31 cellular contexts compared by ENCODE assay signal in genomic region chr2:137696916-137697315, GRCh38.
"Had no signal": no experiment of that assay in that cellular context is flagged by ENCODE, and none has a peak within 500 bp of the region (broad histone marks: within the 10 kb centered on the region; RNA-seq: fewer than 3 reads in every experiment).

No MANE protein-coding gene starts in this region.

- H3K9me3 Mint-ChIP-seq: activated B cell treated with CpG ODN at 0.5 μM for 24 hours; activated CD8-positive, alpha-beta T cell treated with anti-CD3 and anti-CD28 coated beads for 36 hours; activated T-helper 17 cell treated with anti-CD3 and anti-CD28 coated beads, Interleukin-2, amount 50 U/mL, for 72 hours; T-helper 2 cell treated with Interferon-gamma antibody and Interleukin-4, amounts not matched to agents 5 μg/mL and 100 μg/mL, for 36 hours had no signal

- H3K27ac Mint-ChIP-seq: activated B cell treated with CpG ODN at 0.5 μM for 24 hours; activated CD8-positive, alpha-beta T cell treated with anti-CD3 and anti-CD28 coated beads for 36 hours; activated naive CD8-positive, alpha-beta T cell; activated T-helper 17 cell treated with anti-CD3 and anti-CD28 coated beads, Interleukin-2, amount 50 U/mL, for 72 hours; effector memory CD8-positive, alpha-beta T cell; T-helper 17 cell; T-helper 2 cell treated with Interferon-gamma antibody and Interleukin-4, amounts not matched to agents 5 μg/mL and 100 μg/mL, for 36 hours had no signal

- H3K36me3 ChIP-seq: brain microvascular endothelial cell, esophagus muscularis mucosa, gastroesophageal sphincter, WERI-Rb-1 had no signal

- H3K4me1 Mint-ChIP-seq: activated B cell treated with CpG ODN at 0.5 μM for 24 hours; activated T-helper 17 cell treated with anti-CD3 and anti-CD28 coated beads, Interleukin-2, amount 50 U/mL, for 72 hours; T-helper 17 cell had no signal

- H3K27ac ChIP-seq: brain microvascular endothelial cell, esophagus muscularis mucosa, gastroesophageal sphincter, WERI-Rb-1 had no signal

- ATAC-seq: activated CD4-positive, CD25-positive, alpha-beta regulatory T cell treated with anti-CD3 and anti-CD28 coated beads, Interleukin-2, amount 50 U/mL, for 24 hours; activated CD8-positive, alpha-beta T cell treated with anti-CD3 and anti-CD28 coated beads for 36 hours; activated T-cell treated with anti-CD3 and anti-CD28 coated beads, Interleukin-2, amount 50 U/mL, for 4 hours; activated T-helper 17 cell treated with anti-CD3 and anti-CD28 coated beads, Interleukin-2, amount 50 U/mL, for 72 hours; effector memory CD8-positive, alpha-beta T cell; gastroesophageal sphincter; T-helper 17 cell had no signal

- H3K27me3 ChIP-seq: brain microvascular endothelial cell, esophagus muscularis mucosa, gastroesophageal sphincter had no signal

- H3K36me3 Mint-ChIP-seq: activated naive CD8-positive, alpha-beta T cell had no signal

- H3K4me1 ChIP-seq: esophagus muscularis mucosa, gastroesophageal sphincter had no signal

- DNase-seq: activated B cell treated with CpG ODN at 0.5 μM for 24 hours; activated CD4-positive, alpha-beta T cell treated with anti-CD3 and anti-CD28 coated beads for 48 hours; activated CD4-positive, alpha-beta T cell treated with anti-CD3 and anti-CD28 coated beads, Interleukin-2, amount 50 U/mL, for 1 hour; activated CD4-positive, alpha-beta T cell treated with anti-CD3 and anti-CD28 coated beads, Interleukin-2, amount 50 U/mL, for 48 hours; activated CD8-positive, alpha-beta memory T cell treated with anti-CD3 and anti-CD28 coated beads for 24 hours; activated CD8-positive, alpha-beta T cell treated with anti-CD3 and anti-CD28 coated beads for 36 hours; activated effector memory CD4-positive, alpha-beta T cell treated with Interleukin-2 at 50 U/mL for 16 hours; activated gamma-delta T cell treated with Interleukin-2 at 50 U/mL for 16 hours; activated naive CD4-positive, alpha-beta T cell treated with anti-CD3 and anti-CD28 coated beads, Interleukin-2, amount 50 U/mL, for 16 hours; activated naive CD4-positive, alpha-beta T cell treated with Interleukin-2 at 50 U/mL for 16 hours; activated T-cell treated with anti-CD3 and anti-CD28 coated beads, Interleukin-2, amount 50 U/mL, for 4 hours; amniotic stem cell; anterior cingulate cortex; brain microvascular endothelial cell; caudate nucleus; cortex of kidney; dermis blood vessel endothelial cell; effector CD4-positive, alpha-beta T cell; effector memory CD8-positive, alpha-beta T cell; erythroblast; foreskin melanocyte; T-helper 1 cell; T-helper 17 cell; T1000; WERI-Rb-1 had no signal

- H3K4me3 Mint-ChIP-seq: activated B cell treated with CpG ODN at 0.5 μM for 24 hours; activated CD8-positive, alpha-beta T cell treated with anti-CD3 and anti-CD28 coated beads for 36 hours; activated naive CD8-positive, alpha-beta T cell; activated T-cell treated with anti-CD3 and anti-CD28 coated beads, Interleukin-2, amount 50 U/mL, for 4 hours; activated T-helper 17 cell treated with anti-CD3 and anti-CD28 coated beads, Interleukin-2, amount 50 U/mL, for 72 hours; effector memory CD8-positive, alpha-beta T cell; T-helper 17 cell; T-helper 2 cell treated with Interferon-gamma antibody and Interleukin-4, amounts not matched to agents 5 μg/mL and 100 μg/mL, for 36 hours had no signal

- H3K27me3 Mint-ChIP-seq: activated B cell treated with CpG ODN at 0.5 μM for 24 hours; activated CD8-positive, alpha-beta T cell treated with anti-CD3 and anti-CD28 coated beads for 36 hours; activated naive CD8-positive, alpha-beta T cell; activated T-helper 17 cell treated with anti-CD3 and anti-CD28 coated beads, Interleukin-2, amount 50 U/mL, for 72 hours; effector memory CD8-positive, alpha-beta T cell; T-helper 17 cell had no signal

- H3K4me3 ChIP-seq: esophagus muscularis mucosa, gastroesophageal sphincter had no signal
